In the genomic region with DNA sequence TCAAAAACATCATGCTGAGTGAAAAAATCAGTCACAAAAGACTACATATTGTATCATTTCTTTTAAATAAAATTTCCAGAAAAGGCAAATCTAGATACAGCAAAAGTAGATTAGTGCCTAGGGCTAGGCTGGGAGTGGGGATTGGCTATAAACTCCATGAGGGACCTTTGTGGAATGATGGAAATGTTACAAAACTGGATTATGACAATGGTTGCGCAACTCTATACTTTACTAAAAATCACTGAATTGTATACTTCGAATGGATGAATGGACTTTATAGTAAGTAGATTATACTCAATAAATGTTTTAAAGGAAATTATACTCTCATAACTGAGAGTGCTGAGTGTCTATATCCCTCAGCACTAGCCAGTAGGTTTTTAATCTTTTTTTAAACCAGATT, we compare ENCODE assay signal across 18 cellular contexts. TPM values are rescaled to one million over a fixed set of nuclear protein-coding genes. Genes with fewer than 3 reads are reported as not detected.
A peak's percentile ranks its signal among the peaks of the same experiment; 100 is the strongest.
DNase-seq lines count a peak whose midpoint lies in the region; ATAC-seq, FAIRE-seq and TF ChIP-seq lines count a peak whose summit lies in the region.
"Had no signal": no experiment of that assay in that cellular context is flagged by ENCODE, and none has a peak within 500 bp of the region (broad histone marks: within the 10 kb centered on the region; RNA-seq: fewer than 3 reads in every experiment).

No MANE protein-coding gene starts in this region.

- no peaks in the 10 kb centered on the region for H3K36me3 Mint-ChIP-seq in activated T-helper 1 cell treated with anti-CD3 and anti-CD28 coated beads, Interleukin-12 subunit alpha, Interleukin-12 subunit beta, Interleukin-2, Interleukin-4 antibody, amounts not matched to agents 30 ng/mL and 10 ng/mL and 1 ng/mL, durations not matched to agents 14 hours and 24 hours and 36 hours (ENCODE audit: low read depth)
- peaks cover 11% of the 10 kb centered on the region for H3K36me3 Mint-ChIP-seq in CD8-positive, alpha-beta T cell

- FAIRE-seq in bronchial epithelial cell (lab: Jason Lieb, UNC) (no peak), kidney (lab: Jason Lieb, UNC) (peak; percentile 45)

- no peak overlapping the region for H3K27ac Mint-ChIP-seq in activated T-helper 1 cell treated with anti-CD3 and anti-CD28 coated beads, Interleukin-12 subunit alpha, Interleukin-12 subunit beta, Interleukin-2, Interleukin-4 antibody, amounts not matched to agents 30 ng/mL and 10 ng/mL and 1 ng/mL, durations not matched to agents 14 hours and 24 hours and 36 hours
- no peak overlapping the region for H3K27ac Mint-ChIP-seq in CD8-positive, alpha-beta T cell
- H3K27ac Mint-ChIP-seq: CD14-positive monocyte had no signal

- no peak overlapping the region for H3K9ac ChIP-seq in kidney (ENCODE audit: low read length in 2 of 2)

- H2AFZ ChIP-seq in hepatocyte: no peak overlapping the region

- H4K20me1 ChIP-seq in hepatocyte (ENCODE audit: insufficient read depth, poor library complexity, severe bottlenecking): no peaks in the 10 kb centered on the region

- no peak for TF ChIP-seq CTCF in bronchial epithelial cell (IDR thresholded peaks at IDR 0.05; ENCODE audit: insufficient read depth, low read length, severe bottlenecking)
- no peak for TF ChIP-seq CTCF in kidney (IDR thresholded peaks at IDR 0.05; ENCODE audit: borderline replicate concordance, extremely low read depth, insufficient read depth)
- TF ChIP-seq CTCF in hepatocyte (IDR thresholded peaks at IDR 0.05; ENCODE audit: poor library complexity): no peak
- TF ChIP-seq CTCF in CD8-positive, alpha-beta T cell (IDR thresholded peaks at IDR 0.05): no peak

- no peak overlapping the region for H3K4me3 Mint-ChIP-seq in activated T-helper 1 cell treated with anti-CD3 and anti-CD28 coated beads, Interleukin-12 subunit alpha, Interleukin-12 subunit beta, Interleukin-2, Interleukin-4 antibody, amounts not matched to agents 30 ng/mL and 10 ng/mL and 1 ng/mL, durations not matched to agents 14 hours and 24 hours and 36 hours
- H3K4me3 Mint-ChIP-seq in CD8-positive, alpha-beta T cell: no peak overlapping the region
- H3K4me3 Mint-ChIP-seq: CD14-positive monocyte had no signal

- 84% methylated on average over 2 of the region's 2 CpGs for WGBS in hepatocyte (ENCODE audit: low lambda C conversion rate, missing lambda C conversion rate)

- H3K27ac ChIP-seq in kidney (ENCODE audit: low read depth in 2 of 2, low read length in 2 of 2) (no peak overlapping the region), hepatocyte (no peak overlapping the region)
- H3K27ac ChIP-seq in CD8-positive, alpha-beta T cell (ENCODE audit: low read depth, low read length): no peak overlapping the region

- no peaks in the 10 kb centered on the region for H3K9me2 ChIP-seq in hepatocyte (replicated peaks; ENCODE audit: insufficient read depth)

- no peaks in the 10 kb centered on the region for H3K9me3 Mint-ChIP-seq in activated T-helper 1 cell treated with anti-CD3 and anti-CD28 coated beads, Interleukin-12 subunit alpha, Interleukin-12 subunit beta, Interleukin-2, Interleukin-4 antibody, amounts not matched to agents 30 ng/mL and 10 ng/mL and 1 ng/mL, durations not matched to agents 14 hours and 24 hours and 36 hours
- no peaks in the 10 kb centered on the region for H3K9me3 Mint-ChIP-seq in CD8-positive, alpha-beta T cell

- DNase-seq in EH (ENCODE audit: low read depth) (peak; percentile 4), bronchial epithelial cell (ENCODE audit: low read depth) (peak; percentile 50), kidney (no peak), hepatocyte (ENCODE audit: low spot score) (no peak), NCI-H226 (no peak)
- no peak for DNase-seq in activated T-helper 1 cell treated with anti-CD3 and anti-CD28 coated beads, Interleukin-12 subunit alpha, Interleukin-12 subunit beta, Interleukin-2, Interleukin-4 antibody, amounts not matched to agents 30 ng/mL and 10 ng/mL and 1 ng/mL, durations not matched to agents 14 hours and 24 hours and 36 hours (ENCODE audit: low spot score)
- DNase-seq in CD8-positive, alpha-beta T cell: no peak
- DNase-seq: ACHN, AML-193, COR-L47, NCI-H1048, NCI-H1436 treated with DMSO at 0.1 percent for 48 hours, NCI-H2029 treated with DMSO at 0.1 percent for 48 hours, NCI-H510A treated with DMSO at 0.1 percent for 48 hours, NCI-H82, SW 1271 had no signal

- H3K4me1 Mint-ChIP-seq in activated T-helper 1 cell treated with anti-CD3 and anti-CD28 coated beads, Interleukin-12 subunit alpha, Interleukin-12 subunit beta, Interleukin-2, Interleukin-4 antibody, amounts not matched to agents 30 ng/mL and 10 ng/mL and 1 ng/mL, durations not matched to agents 14 hours and 24 hours and 36 hours (ENCODE audit: low read depth): peaks cover 30% of the 10 kb centered on the region
- peaks cover 42% of the 10 kb centered on the region for H3K4me1 Mint-ChIP-seq in CD8-positive, alpha-beta T cell (ENCODE audit: low read depth)

- H3K79me2 ChIP-seq in hepatocyte: peaks cover 79% of the 10 kb centered on the region

- H3K9me3 ChIP-seq in kidney (ENCODE audit: control insufficient read depth in 1 of 2, low read length in 2 of 2) (no peaks in the 10 kb centered on the region), hepatocyte (ENCODE audit: low read depth) (no peaks in the 10 kb centered on the region)
- H3K9me3 ChIP-seq in CD8-positive, alpha-beta T cell (ENCODE audit: low read length): no peaks in the 10 kb centered on the region

- no peaks in the 10 kb centered on the region for H3K27me3 ChIP-seq in bronchial epithelial cell (ENCODE audit: control insufficient read depth, insufficient read depth, low read length)
- H3K27me3 ChIP-seq in hepatocyte: no peaks in the 10 kb centered on the region
- H3K27me3 ChIP-seq in CD8-positive, alpha-beta T cell (ENCODE audit: insufficient read depth, low read length): no peaks in the 10 kb centered on the region

- TF ChIP-seq RAD21 in Ishikawa (IDR thresholded peaks at IDR 0.05; ENCODE audit: low read depth): no peak

- CTCF ChIA-PET in CD8-positive, alpha-beta T cell (lab: Charles Lee): no interaction called here

- no peak overlapping the region for H3K4me2 ChIP-seq in hepatocyte

- no peak for ATAC-seq in CD8-positive, alpha-beta T cell

- POLR2A ChIA-PET in CD8-positive, alpha-beta T cell (lab: Charles Lee): no interaction called here

- peak; percentile 16; the same call in 1 of the 2 replicates for TF ChIP-seq EP300 in Ishikawa (IDR thresholded peaks at IDR 0.05; ENCODE audit: borderline replicate concordance)

- H3K27me3 Mint-ChIP-seq in activated T-helper 1 cell treated with anti-CD3 and anti-CD28 coated beads, Interleukin-12 subunit alpha, Interleukin-12 subunit beta, Interleukin-2, Interleukin-4 antibody, amounts not matched to agents 30 ng/mL and 10 ng/mL and 1 ng/mL, durations not matched to agents 14 hours and 24 hours and 36 hours (ENCODE audit: insufficient read depth): no peaks in the 10 kb centered on the region
- H3K27me3 Mint-ChIP-seq in CD8-positive, alpha-beta T cell (ENCODE audit: low read depth): no peaks in the 10 kb centered on the region

- peaks cover 13 to 14% of the 10 kb centered on the region in 2 donors for H3K4me1 ChIP-seq in kidney (ENCODE audit: control insufficient read depth in 1 of 2, insufficient read depth in 1 of 2, low read depth in 1 of 2, low read length in 2 of 2)
- H3K4me1 ChIP-seq in hepatocyte (ENCODE audit: insufficient read depth): peaks cover 10% of the 10 kb centered on the region
- H3K4me1 ChIP-seq in CD8-positive, alpha-beta T cell (ENCODE audit: insufficient read depth, low read length): peaks cover 7% of the 10 kb centered on the region

- intact Hi-C loops in kidney (cut with DNase I): no loop called here
- intact Hi-C loops in activated T-helper 1 cell treated with anti-CD3 and anti-CD28 coated beads, Interleukin-12 subunit alpha, Interleukin-12 subunit beta, Interleukin-2, Interleukin-4 antibody, amounts not matched to agents 30 ng/mL and 10 ng/mL and 1 ng/mL, durations not matched to agents 14 hours and 24 hours and 36 hours (cut with micrococcal nuclease): loop anchor here (5.0 kb wide), 3 partner anchors 442 to 717 kb away; partner anchors contain the start of gene ELOVL4
- intact Hi-C loops in CD8-positive, alpha-beta T cell (cut with DNase I, micrococcal nuclease): loop anchor here (5.0 to 10.0 kb wide), 6 partner anchors 305 to 875 kb away; partner anchors contain the start of genes LCA5 (in 2 of the 2), TTK (in 2 of the 2), BCKDHB (in 1 of the 2) and IRAK1BP1 (in 1 of the 2)

- no peaks in the 10 kb centered on the region for H3K36me3 ChIP-seq in bronchial epithelial cell (ENCODE audit: control insufficient read depth, insufficient read depth, low read length)
- H3K36me3 ChIP-seq in kidney (ENCODE audit: control insufficient read depth in 1 of 2, insufficient read depth in 2 of 2, low read length in 2 of 2): no peaks in the 10 kb centered on the region
- H3K36me3 ChIP-seq in hepatocyte (replicated peaks; ENCODE audit: insufficient read depth, low read depth): no peaks in the 10 kb centered on the region
- no peaks in the 10 kb centered on the region for H3K36me3 ChIP-seq in CD8-positive, alpha-beta T cell (ENCODE audit: insufficient read depth, low read length)

- H3K4me3 ChIP-seq in bronchial epithelial cell (ENCODE audit: low read depth, low read length) (no peak overlapping the region), kidney (ENCODE audit: low read length in 2 of 2) (no peak overlapping the region), hepatocyte (no peak overlapping the region)
- no peak overlapping the region for H3K4me3 ChIP-seq in CD8-positive, alpha-beta T cell (ENCODE audit: low read depth, low read length)

TF ChIP-seq in Ishikawa, 13 proteins besides CTCF, POLR2A, EP300 and RAD21 (continues in another document):
- TF ChIP-seq NFIC (IDR thresholded peaks at IDR 0.05) (no peak), USF1 (IDR thresholded peaks at IDR 0.05) (no peak), FOXM1 (IDR thresholded peaks at IDR 0.05; ENCODE audit: borderline replicate concordance, low read depth) (no peak), TEAD4 (IDR thresholded peaks at IDR 0.05) (peak; percentile 81), YY1 (IDR thresholded peaks at IDR 0.05; ENCODE audit: low read depth) (no peak), ZBTB7A (IDR thresholded peaks at IDR 0.05; ENCODE audit: low read depth) (no peak), CREB1 (IDR thresholded peaks at IDR 0.05; ENCODE audit: low read depth) (no peak)

RNA-seq across cellular contexts. Expression of gene HMGN3, which starts 4.3 kb away (rescaled TPM):
- 14.2 and 41.5 TPM in 2 replicates for total RNA-seq in bronchial epithelial cell
- 110 TPM for total RNA-seq in kidney
- 314 TPM for polyA plus RNA-seq in kidney (ENCODE audit: insufficient read depth, low read depth, low replicate concordance)
- total RNA-seq in hepatocyte: 129 and 146 TPM in 2 replicates
- 266 and 319 TPM in 2 replicates for polyA plus RNA-seq in hepatocyte
- total RNA-seq in activated T-helper 1 cell treated with anti-CD3 and anti-CD28 coated beads, Interleukin-12 subunit alpha, Interleukin-12 subunit beta, Interleukin-2, Interleukin-4 antibody, amounts not matched to agents 30 ng/mL and 10 ng/mL and 1 ng/mL, durations not matched to agents 14 hours and 24 hours and 36 hours: 51.0 and 53.4 TPM in 2 replicates
- 10 to 100 TPM; 22.3 to 22.4 TPM for total RNA-seq in CD8-positive, alpha-beta T cell

Comparison
In these comparisons a context has a peak if more than half of its experiments do, and no peak if none do; other contexts are left out.
1. DNase-seq: peak in EH (single experiment) and bronchial epithelial cell (single experiment); none in kidney (single experiment), hepatocyte (single experiment), activated T-helper 1 cell treated with anti-CD3 and anti-CD28 coated beads, Interleukin-12 subunit alpha, Interleukin-12 subunit beta, Interleukin-2, Interleukin-4 antibody, amounts not matched to agents 30 ng/mL and 10 ng/mL and 1 ng/mL, durations not matched to agents 14 hours and 24 hours and 36 hours (single experiment), CD8-positive, alpha-beta T cell (0 of 7) and NCI-H226 (single experiment).